In genomic region chr16:2532494-2533141, GRCh38 we compare ENCODE assay signal across 1 cellular context.
TF ChIP-seq lines count a peak whose summit lies in the region.

No MANE protein-coding gene starts in this region.

TF ChIP-seq in HEK293, 187 proteins besides CTCF, POLR2A, EP300 and RAD21 (continued from another document):
- TF ChIP-seq ZNF561 (tag by site-specific recombination; IDR thresholded peaks at IDR 0.05; ENCODE audit: borderline replicate concordance) (peak; percentile 85; the same call in 1 of the 2 replicates), ZNF600 (tag by site-specific recombination; IDR thresholded peaks at IDR 0.05) (peak; percentile 95), FEZF1 (tag by site-specific recombination; IDR thresholded peaks at IDR 0.05) (no peak), ZNF398 (tag by site-specific recombination; IDR thresholded peaks at IDR 0.05) (peak; percentile 17; the same call in 1 of the 2 replicates), YY1 (tag by site-specific recombination; IDR thresholded peaks at IDR 0.05) (no peak), ZSCAN5A (tag by site-specific recombination; IDR thresholded peaks at IDR 0.05) (no peak), ZNF324 (tag by site-specific recombination; IDR thresholded peaks at IDR 0.05) (no peak), ZNF24 (tag by site-specific recombination; IDR thresholded peaks at IDR 0.05) (0 out of 2 replicates have a peak, but pooled peaks have one; percentile 16), ZNF654 (tag by site-specific recombination; IDR thresholded peaks at IDR 0.05; ENCODE audit: low read depth) (no peak), ZNF610 (tag by site-specific recombination; IDR thresholded peaks at IDR 0.05; ENCODE audit: borderline replicate concordance) (no peak)
